Comparison of ENCODE assay signal across 8 cellular contexts in genomic region chr7:123537026-123537642, GRCh38. TPM values are rescaled to one million over a fixed set of nuclear protein-coding genes. Genes with fewer than 3 reads are reported as not detected.
DNase-seq lines count a peak whose midpoint lies in the region; TF ChIP-seq lines count a peak whose summit lies in the region.

No MANE protein-coding gene starts in this region.

- no peaks in the 10 kb centered on the region for H3K9me3 Mint-ChIP-seq in nephron

- no peak for TF ChIP-seq POLR2A in breast epithelium (IDR thresholded peaks at IDR 0.05)

- peaks cover 9% of the 10 kb centered on the region for H3K36me3 Mint-ChIP-seq in nephron (ENCODE audit: low read depth)

- H3K4me3 Mint-ChIP-seq in nephron: peak overlapping the region in 2 of 3 experiments; percentile 62 to 77

- H3K36me3 ChIP-seq in MM.1S (replicated peaks; ENCODE audit: insufficient read depth, low read length): no peaks in the 10 kb centered on the region
- no peaks in the 10 kb centered on the region for H3K36me3 ChIP-seq in breast epithelium

- H3K9me3 ChIP-seq in MM.1S (replicated peaks; ENCODE audit: insufficient read depth, low read length) (no peaks in the 10 kb centered on the region), breast epithelium (no peaks in the 10 kb centered on the region)

- no peak overlapping the region for H3K27ac Mint-ChIP-seq in nephron

- H3K79me2 ChIP-seq in MM.1S (ENCODE audit: low read length): no peaks in the 10 kb centered on the region

- peaks cover 11% of the 10 kb centered on the region; the same call in 1 of the 2 replicates for H3F3A ChIP-seq in MM.1S (ENCODE audit: insufficient read depth, low read length)

- H3K27ac ChIP-seq in MM.1S (ENCODE audit: low read length): no peak overlapping the region
- H3K27ac ChIP-seq in breast epithelium: no peak overlapping the region

- H3K4me1 Mint-ChIP-seq in nephron: peaks cover 25% of the 10 kb centered on the region

- H4K20me1 ChIP-seq in MM.1S (ENCODE audit: insufficient read depth, low read length): no peaks in the 10 kb centered on the region

- no peaks in the 10 kb centered on the region for H3K9me2 ChIP-seq in MM.1S (replicated peaks; ENCODE audit: insufficient read depth, low read length)

- peaks cover 5% of the 10 kb centered on the region; the same call in 1 of the 2 replicates for H3K4me1 ChIP-seq in MM.1S (ENCODE audit: low read length)
- H3K4me1 ChIP-seq in breast epithelium: no peaks in the 10 kb centered on the region

- H3K27me3 ChIP-seq in MM.1S (replicated peaks; ENCODE audit: insufficient read depth, low read length): peaks cover 16% of the 10 kb centered on the region
- no peaks in the 10 kb centered on the region for H3K27me3 ChIP-seq in breast epithelium

- intact Hi-C loops in breast epithelium (cut with DNase I; ENCODE audit: low total_unique reads): no loop called here

- DNase-seq in DMS114 treated with DMSO at 0.1 percent for 48 hours (lab: John Stamatoyannopoulos, UW; ENCODE audit: unreplicated experiment) (peak; percentile 8), MM.1S (peak; percentile 61), breast epithelium (ENCODE audit: low spot score in 2 of 2) (no peak), HuH-7.5 (ENCODE audit: low spot score) (no peak), retina (no peak), cerebellar nuclear complex (lab: John Stamatoyannopoulos, UW) (no peak)
- DNase-seq in effector CD8-positive, alpha-beta T cell (lab: John Stamatoyannopoulos, UW): no peak

- no peak overlapping the region for H3K9ac ChIP-seq in MM.1S (ENCODE audit: low read length)

- H3K4me2 ChIP-seq in MM.1S (ENCODE audit: low read depth, low read length): no peak overlapping the region

- peaks cover 4% of the 10 kb centered on the region for H3K27me3 Mint-ChIP-seq in nephron (ENCODE audit: low read depth)

- H2AFZ ChIP-seq in MM.1S (ENCODE audit: low read length): no peak overlapping the region

- TF ChIP-seq CTCF in MM.1S (IDR thresholded peaks at IDR 0.05; ENCODE audit: low read length): peak; percentile 48
- TF ChIP-seq CTCF in breast epithelium (IDR thresholded peaks at IDR 0.05): peak in 2 of 3 donors; percentile 27 to 52
- TF ChIP-seq CTCF in nephron (IDR thresholded peaks at IDR 0.05; ENCODE audit: unreplicated experiment in 3 of 3): peak; percentile 49 to 71 (median 50)

- H3K4me3 ChIP-seq in MM.1S (ENCODE audit: low read length) (no peak overlapping the region), breast epithelium (no peak overlapping the region)

RNA-seq across cellular contexts. Expression of gene IQUB, which starts 2.7 kb away (rescaled TPM):
- total RNA-seq in breast epithelium: 1 to 10 TPM in 2 of 3 donors, under 1 TPM in 1; 0.32 to 8.2 (median 3.3) TPM

RNA-seq across cellular contexts. Expression of gene NDUFA5, which starts 20.5 kb away (rescaled TPM):
- total RNA-seq in breast epithelium: 10 to 100 TPM; 34.9 to 73.3 (median 43.3) TPM

Comparison
In these comparisons a context has a peak if more than half of its experiments do, and no peak if none do; other contexts are left out.
1. DNase-seq: peak in DMS114 treated with DMSO at 0.1 percent for 48 hours (single experiment) and MM.1S (single experiment); none in breast epithelium (0 of 2), HuH-7.5 (single experiment), retina (single experiment), effector CD8-positive, alpha-beta T cell (single experiment) and cerebellar nuclear complex (0 of 2).
2. Peak in every context shown above with its lines, with median percentiles within 50 percentile points of each other: CTCF ChIP-seq.